ENCODE assay signal across 9 cellular contexts in genomic region chr5:62284946-62285891, GRCh38. TPM values are rescaled to one million over a fixed set of nuclear protein-coding genes. Genes with fewer than 3 reads are reported as not detected.
A peak's percentile ranks its signal among the peaks of the same experiment; 100 is the strongest.
DNase-seq lines count a peak whose midpoint lies in the region; ATAC-seq and TF ChIP-seq lines count a peak whose summit lies in the region.
"Had no signal": no experiment of that assay in that cellular context is flagged by ENCODE, and none has a peak within 500 bp of the region (broad histone marks: within the 10 kb centered on the region; RNA-seq: fewer than 3 reads in every experiment).

No MANE protein-coding gene starts in this region.

- intact Hi-C loops in left ventricle myocardium inferior (cut with micrococcal nuclease) = no loop called here
- intact Hi-C loops in dorsolateral prefrontal cortex (cut with DNase I) = no loop called here

- H3K27ac ChIP-seq in left ventricle myocardium inferior (replicated peaks) (no peak overlapping the region), dorsolateral prefrontal cortex (no peak overlapping the region)
- H3K27ac ChIP-seq: transverse colon had no signal

- H3K9me3 ChIP-seq in left ventricle myocardium inferior (replicated peaks) = peaks cover 6% of the 10 kb centered on the region
- H3K9me3 ChIP-seq: transverse colon had no signal

- peak; percentile 34 for DNase-seq in OCI-M1 (lab: John Stamatoyannopoulos, UW)
- no peak for DNase-seq in left ventricle myocardium inferior
- DNase-seq in dorsolateral prefrontal cortex = no peak
- DNase-seq in ACHN = no peak
- DNase-seq in NCI-H226 = no peak
- DNase-seq: transverse colon had no signal

- H3K27me3 ChIP-seq in left ventricle myocardium inferior (ENCODE audit: low read depth) (no peaks in the 10 kb centered on the region), dorsolateral prefrontal cortex (no peaks in the 10 kb centered on the region)
- H3K27me3 ChIP-seq: transverse colon had no signal

- TF ChIP-seq CTCF in left ventricle myocardium inferior (IDR thresholded peaks at IDR 0.05; ENCODE audit: borderline replicate concordance) (no peak), dorsolateral prefrontal cortex (IDR thresholded peaks at IDR 0.05 in 54 of 56, conservative IDR thresholded peaks at IDR 0.05 in 2 of 56; ENCODE audit: low read depth in 1 of 56, partially characterized antibody in 56 of 56) (no peak)

- H3K4me3 ChIP-seq in left ventricle myocardium inferior = no peak overlapping the region
- no peak overlapping the region for H3K4me3 ChIP-seq in dorsolateral prefrontal cortex
- H3K4me3 ChIP-seq: transverse colon had no signal

- ATAC-seq in GM18498 (IDR thresholded peaks at IDR 0.05; ENCODE audit: unreplicated experiment) = peak; percentile 65
- ATAC-seq in GM21737 (IDR thresholded peaks at IDR 0.05; ENCODE audit: unreplicated experiment) = peak; percentile 82
- peak; percentile 62 for ATAC-seq in esophagus mucosa

- in situ Hi-C loops in ACHN (cut with HindIII; ENCODE audit: low pct_ligation_motif_present, low pct_unique_long_range_greater_than_20kb, low sequenced_read_pairs) = no loop called here

- no peaks in the 10 kb centered on the region for H3K4me1 ChIP-seq in left ventricle myocardium inferior

- no peaks in the 10 kb centered on the region for H3K36me3 ChIP-seq in left ventricle myocardium inferior
- H3K36me3 ChIP-seq: transverse colon had no signal

RNA-seq across cellular contexts. Expression of gene KIF2A, which starts 20.8 kb away (rescaled TPM):
- 23.3 TPM for total RNA-seq in esophagus mucosa
- total RNA-seq in left ventricle myocardium inferior = 9.7 TPM
- total RNA-seq in dorsolateral prefrontal cortex = 100 to 1,000 TPM in 44 of 120 experiments, 10 to 100 TPM in 76; 68.8 to 125 (median 95.8) TPM
